Comparison of ENCODE assay signal across 24 cellular contexts in genomic region chr2:215779912-215780311, GRCh38.
"Had no signal": no experiment of that assay in that cellular context is flagged by ENCODE, and none has a peak within 500 bp of the region (broad histone marks: within the 10 kb centered on the region; RNA-seq: fewer than 3 reads in every experiment).

No MANE protein-coding gene starts in this region.

- H3K9me3 Mint-ChIP-seq: activated T-cell treated with anti-CD3 and anti-CD28 coated beads, Interleukin-2, amount 50 U/mL, for 72 hours; natural killer cell treated with Interleukin-12 subunit alpha and Interleukin-12 subunit beta and Interleukin-15 and Interleukin-18, amount 100 ng/mL, for 72 hours; stimulated activated effector memory CD8-positive, alpha-beta T cell treated with anti-CD3 and anti-CD28 coated beads, Interleukin-12 subunit alpha, Interleukin-12 subunit beta, amount 100 ng/mL, for 72 hours had no signal

- H3K4me1 Mint-ChIP-seq: stimulated activated effector memory CD8-positive, alpha-beta T cell treated with anti-CD3 and anti-CD28 coated beads, Interleukin-12 subunit alpha, Interleukin-12 subunit beta, amount 100 ng/mL, for 72 hours had no signal

- DNase-seq: activated CD4-positive, alpha-beta T cell treated with anti-CD3 and anti-CD28 coated beads for 4 hours; activated CD4-positive, alpha-beta T cell treated with anti-CD3 and anti-CD28 coated beads, Interleukin-2, amount 50 U/mL, for 4 hours; activated naive CD4-positive, alpha-beta T cell; activated T-cell treated with anti-CD3 and anti-CD28 coated beads for 4 hours; activated T-cell treated with anti-CD3 and anti-CD28 coated beads, Interleukin-2, amount 50 U/mL, for 72 hours; brain microvascular endothelial cell; dorsolateral prefrontal cortex; effector memory CD4-positive, alpha-beta T cell; gastrocnemius medialis; glutamatergic neuron; left lung; lower lobe of right lung; mesenchymal stem cell; mucosa of descending colon; right lobe of liver; stimulated activated CD4-positive, alpha-beta T cell treated with anti-CD3 and anti-CD28 coated beads, Interleukin-4, amount 100 ng/mL, for 24 hours; stomach; transverse colon had no signal

- H3K27me3 Mint-ChIP-seq: activated naive CD8-positive, alpha-beta T cell had no signal

- H3K4me3 Mint-ChIP-seq: activated naive CD8-positive, alpha-beta T cell; activated T-cell treated with anti-CD3 and anti-CD28 coated beads, Interleukin-2, amount 50 U/mL, for 72 hours; natural killer cell treated with Interleukin-12 subunit alpha and Interleukin-12 subunit beta and Interleukin-15 and Interleukin-18, amount 100 ng/mL, for 72 hours; stimulated activated effector memory CD8-positive, alpha-beta T cell treated with anti-CD3 and anti-CD28 coated beads, Interleukin-12 subunit alpha, Interleukin-12 subunit beta, amount 100 ng/mL, for 72 hours had no signal

- H3K36me3 Mint-ChIP-seq: activated naive CD8-positive, alpha-beta T cell; natural killer cell treated with Interleukin-12 subunit alpha and Interleukin-12 subunit beta and Interleukin-15 and Interleukin-18, amount 100 ng/mL, for 72 hours; stimulated activated effector memory CD8-positive, alpha-beta T cell treated with anti-CD3 and anti-CD28 coated beads, Interleukin-12 subunit alpha, Interleukin-12 subunit beta, amount 100 ng/mL, for 72 hours had no signal

- H3K4me1 ChIP-seq: left lung, lower lobe of right lung, right lobe of liver had no signal

- H3K27ac Mint-ChIP-seq: activated naive CD8-positive, alpha-beta T cell; activated T-cell treated with anti-CD3 and anti-CD28 coated beads, Interleukin-2, amount 50 U/mL, for 72 hours; natural killer cell treated with Interleukin-12 subunit alpha and Interleukin-12 subunit beta and Interleukin-15 and Interleukin-18, amount 100 ng/mL, for 72 hours; stimulated activated effector memory CD8-positive, alpha-beta T cell treated with anti-CD3 and anti-CD28 coated beads, Interleukin-12 subunit alpha, Interleukin-12 subunit beta, amount 100 ng/mL, for 72 hours had no signal

- ATAC-seq: activated T-cell treated with anti-CD3 and anti-CD28 coated beads, Interleukin-2, amount 50 U/mL, for 72 hours; gastrocnemius medialis; left lung; lower lobe of right lung; mucosa of descending colon; natural killer cell treated with Interleukin-12 subunit alpha and Interleukin-12 subunit beta and Interleukin-15 and Interleukin-18, amount 100 ng/mL, for 72 hours; right lobe of liver; stimulated activated effector memory CD8-positive, alpha-beta T cell treated with anti-CD3 and anti-CD28 coated beads, Interleukin-12 subunit alpha, Interleukin-12 subunit beta, amount 100 ng/mL, for 72 hours had no signal

- H3K4me3 ChIP-seq: coronary artery, dorsolateral prefrontal cortex, gastrocnemius medialis, left lung, lower lobe of right lung, mucosa of descending colon, right lobe of liver, skin epidermis, stomach, transverse colon had no signal

- H3K9me3 ChIP-seq: gastrocnemius medialis, left lung, lower lobe of right lung, mucosa of descending colon, neutrophil, right lobe of liver, stomach, transverse colon had no signal

- H3K36me3 ChIP-seq: brain microvascular endothelial cell, gastrocnemius medialis, left lung, lower lobe of right lung, neutrophil, right lobe of liver, stomach, transverse colon had no signal

- H3K27me3 ChIP-seq: brain microvascular endothelial cell, gastrocnemius medialis, left lung, right lobe of liver, stomach, transverse colon had no signal

- H3K27ac ChIP-seq: brain microvascular endothelial cell, coronary artery, dorsolateral prefrontal cortex, gastrocnemius medialis, left lung, lower lobe of right lung, neutrophil, right lobe of liver, stomach had no signal
